8 cellular contexts compared by ENCODE assay signal in genomic region chr1:32753532-32754281, GRCh38. TPM values are rescaled to one million over a fixed set of nuclear protein-coding genes. Genes with fewer than 3 reads are reported as not detected.
DNase-seq lines count a peak whose midpoint lies in the region; ATAC-seq and TF ChIP-seq lines count a peak whose summit lies in the region.

No MANE protein-coding gene starts in this region.

- peaks cover 7% of the 10 kb centered on the region for H3K27me3 Mint-ChIP-seq in activated T-helper 17 cell treated with anti-CD3 and anti-CD28 coated beads, Interleukin-2, amount 50 U/mL, for 72 hours
- peaks cover 3% of the 10 kb centered on the region for H3K27me3 Mint-ChIP-seq in nephron (ENCODE audit: low read depth)
- H3K27me3 Mint-ChIP-seq in stimulated activated naive CD8-positive, alpha-beta T cell treated with anti-CD3 and anti-CD28 coated beads, Interleukin-15, amount 100 ng/mL, for 72 hours = peaks cover 35% of the 10 kb centered on the region

- H3K4me1 Mint-ChIP-seq in activated T-helper 17 cell treated with anti-CD3 and anti-CD28 coated beads, Interleukin-2, amount 50 U/mL, for 72 hours = peaks cover 5% of the 10 kb centered on the region
- H3K4me1 Mint-ChIP-seq in nephron = peaks cover 24% of the 10 kb centered on the region
- peaks cover 7% of the 10 kb centered on the region for H3K4me1 Mint-ChIP-seq in stimulated activated naive CD8-positive, alpha-beta T cell treated with anti-CD3 and anti-CD28 coated beads, Interleukin-15, amount 100 ng/mL, for 72 hours

- H3K4me1 ChIP-seq in ES-I3 (ENCODE audit: insufficient read depth, low read length) (peaks cover 27% of the 10 kb centered on the region), Panc1 (ENCODE audit: control insufficient read depth, insufficient read depth, low read length) (peaks cover 33% of the 10 kb centered on the region)

- no peaks in the 10 kb centered on the region for H3K36me3 ChIP-seq in ES-I3 (ENCODE audit: insufficient read depth, low read length)
- no peaks in the 10 kb centered on the region for H3K36me3 ChIP-seq in Panc1 (ENCODE audit: control insufficient read depth, insufficient read depth, low read length)

- H3K9ac ChIP-seq in ES-I3 (ENCODE audit: low read depth, low read length) = peak overlapping the region; percentile 91

- H3K9me3 ChIP-seq in ES-I3 (ENCODE audit: control insufficient read depth, insufficient read depth, low read length) = no peaks in the 10 kb centered on the region
- no peaks in the 10 kb centered on the region for H3K9me3 ChIP-seq in Panc1 (ENCODE audit: control insufficient read depth, insufficient read depth, low read depth, low read length)

- TF ChIP-seq CTCF in Panc1 (IDR thresholded peaks at IDR 0.05) (no peak), fibroblast of mammary gland (conservative IDR thresholded peaks at IDR 0.05; ENCODE audit: control insufficient read depth, insufficient read depth, low read depth, low read length) (no peak), nephron (IDR thresholded peaks at IDR 0.05; ENCODE audit: unreplicated experiment in 3 of 3) (no peak)

- peak overlapping the region; percentile 90 for H3K27ac ChIP-seq in Panc1 (ENCODE audit: low read length)

- no peaks in the 10 kb centered on the region for H3K36me3 Mint-ChIP-seq in activated T-helper 17 cell treated with anti-CD3 and anti-CD28 coated beads, Interleukin-2, amount 50 U/mL, for 72 hours (ENCODE audit: low read depth)
- no peaks in the 10 kb centered on the region for H3K36me3 Mint-ChIP-seq in nephron (ENCODE audit: low read depth)

- intact Hi-C loops in Panc1 (cut with micrococcal nuclease; ENCODE audit: unreplicated experiment) = no loop called here

- in situ Hi-C loops in Panc1 (cut with HindIII; ENCODE audit: low pct_unique_long_range_greater_than_20kb, low sequenced_read_pairs) = no loop called here

- BruUV-seq in Panc1 (replicated peaks; lab: Mats Ljungman, UMichigan) = no TSS peak

- H3K27me3 ChIP-seq in Panc1 (ENCODE audit: control insufficient read depth, insufficient read depth, low read length) = no peaks in the 10 kb centered on the region

- no peaks in the 10 kb centered on the region for H3K9me3 Mint-ChIP-seq in activated T-helper 17 cell treated with anti-CD3 and anti-CD28 coated beads, Interleukin-2, amount 50 U/mL, for 72 hours
- H3K9me3 Mint-ChIP-seq in nephron = no peaks in the 10 kb centered on the region
- H3K9me3 Mint-ChIP-seq in stimulated activated naive CD8-positive, alpha-beta T cell treated with anti-CD3 and anti-CD28 coated beads, Interleukin-15, amount 100 ng/mL, for 72 hours = no peaks in the 10 kb centered on the region

- peak overlapping the region; percentile 60 for H3K4me3 Mint-ChIP-seq in activated T-helper 17 cell treated with anti-CD3 and anti-CD28 coated beads, Interleukin-2, amount 50 U/mL, for 72 hours
- H3K4me3 Mint-ChIP-seq in nephron = peak overlapping the region; percentile 93 to 96 (median 95)
- H3K4me3 Mint-ChIP-seq in stimulated activated naive CD8-positive, alpha-beta T cell treated with anti-CD3 and anti-CD28 coated beads, Interleukin-15, amount 100 ng/mL, for 72 hours = peak overlapping the region; percentile 66 to 67

- CTCF ChIA-PET in Panc1 (lab: Charles Lee) = interaction anchor here (0.6 to 1.2 kb wide), 4 partner anchors 9 to 106 kb away, joined by 3 to 9 read pairs (median 4); no protein-coding TSS in a partner anchor

- H3K4me3 ChIP-seq in Panc1 (ENCODE audit: low read depth in 2 of 2, low read length in 2 of 2) (peak overlapping the region; percentile 63 to 98), fibroblast of mammary gland (ENCODE audit: control insufficient read depth, low read depth, low read length) (peak overlapping the region; percentile 56)

- POLR2A ChIA-PET in Panc1 (lab: Charles Lee) = interaction anchor here (0.6 kb wide), 1 partner anchor 56 kb away, joined by 3 read pairs; no protein-coding TSS in a partner anchor

- no peak overlapping the region for H3K27ac Mint-ChIP-seq in activated T-helper 17 cell treated with anti-CD3 and anti-CD28 coated beads, Interleukin-2, amount 50 U/mL, for 72 hours
- H3K27ac Mint-ChIP-seq in nephron = peak overlapping the region; percentile 37 to 98 (median 48)
- no peak overlapping the region for H3K27ac Mint-ChIP-seq in stimulated activated naive CD8-positive, alpha-beta T cell treated with anti-CD3 and anti-CD28 coated beads, Interleukin-15, amount 100 ng/mL, for 72 hours

- DNase-seq in Panc1 (ENCODE audit: low read depth, low spot score) (no peak), fibroblast of mammary gland (ENCODE audit: low read depth) (peak; percentile 32), AML-193 (lab: John Stamatoyannopoulos, UW) (no peak)
- DNase-seq in stimulated activated naive CD8-positive, alpha-beta T cell treated with anti-CD3 and anti-CD28 coated beads, Interleukin-15, amount 100 ng/mL, for 72 hours = peak; percentile 57 to 60

- ATAC-seq in HG03108 (IDR thresholded peaks at IDR 0.05; ENCODE audit: unreplicated experiment) = peak; percentile 54
- peak; percentile 92 for ATAC-seq in Panc1
- peak; percentile 90 for ATAC-seq in activated T-helper 17 cell treated with anti-CD3 and anti-CD28 coated beads, Interleukin-2, amount 50 U/mL, for 72 hours (replicated peaks)
- ATAC-seq in stimulated activated naive CD8-positive, alpha-beta T cell treated with anti-CD3 and anti-CD28 coated beads, Interleukin-15, amount 100 ng/mL, for 72 hours = peak; percentile 82

RNA-seq across cellular contexts. Expression of gene SYNC, which starts 51.1 kb away (rescaled TPM):
- 1.3 TPM for total RNA-seq in Panc1 (2021; ENCODE audit: unreplicated experiment)
- 1.2 TPM for polyA plus RNA-seq in Panc1 (2012; ENCODE audit: insufficient read length)
- total RNA-seq in activated T-helper 17 cell treated with anti-CD3 and anti-CD28 coated beads, Interleukin-2, amount 50 U/mL, for 72 hours = not detected

Comparison
In these comparisons a context has a peak if more than half of its experiments do, and no peak if none do; other contexts are left out.
1. DNase-seq: peak in fibroblast of mammary gland (single experiment) and stimulated activated naive CD8-positive, alpha-beta T cell treated with anti-CD3 and anti-CD28 coated beads, Interleukin-15, amount 100 ng/mL, for 72 hours (2 of 2); none in Panc1 (single experiment) and AML-193 (0 of 2).
2. H3K27ac Mint-ChIP-seq: peak in nephron (3 of 3); none in activated T-helper 17 cell treated with anti-CD3 and anti-CD28 coated beads, Interleukin-2, amount 50 U/mL, for 72 hours (single experiment) and stimulated activated naive CD8-positive, alpha-beta T cell treated with anti-CD3 and anti-CD28 coated beads, Interleukin-15, amount 100 ng/mL, for 72 hours (0 of 2).
3. Peak in every context shown above with its lines, with median percentiles within 50 percentile points of each other: ATAC-seq and H3K4me3 Mint-ChIP-seq.